In the genomic region with DNA sequence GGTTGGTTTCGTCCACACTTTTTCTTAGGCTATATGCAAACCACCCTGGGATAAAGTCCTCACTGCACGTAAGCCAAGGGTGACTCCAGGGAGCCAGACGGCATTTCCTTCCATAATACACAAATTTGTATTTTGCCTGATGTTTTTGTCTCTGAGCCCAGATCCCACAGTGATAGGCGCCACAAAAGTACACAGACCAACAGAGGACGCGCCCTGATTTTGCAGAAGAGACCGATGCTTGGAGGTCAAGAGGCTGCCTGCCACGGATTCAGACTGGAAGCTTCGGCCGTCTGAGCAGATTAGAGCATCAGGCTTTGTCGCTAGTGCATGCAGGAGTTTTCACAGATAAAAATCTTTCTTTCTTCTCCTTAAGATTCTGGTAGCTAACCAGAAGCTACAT, we compare ENCODE assay signal across 26 cellular contexts. TPM values are rescaled to one million over a fixed set of nuclear protein-coding genes. Genes with fewer than 3 reads are reported as not detected.
A peak's percentile ranks its signal among the peaks of the same experiment; 100 is the strongest.
DNase-seq lines count a peak whose midpoint lies in the region; ATAC-seq, FAIRE-seq and TF ChIP-seq lines count a peak whose summit lies in the region.
"Had no signal": no experiment of that assay in that cellular context is flagged by ENCODE, and none has a peak within 500 bp of the region (broad histone marks: within the 10 kb centered on the region; RNA-seq: fewer than 3 reads in every experiment).

No MANE protein-coding gene starts in this region.

- peaks cover 18% of the 10 kb centered on the region for H3K27me3 Mint-ChIP-seq in activated T-helper 1 cell treated with anti-CD3 and anti-CD28 coated beads, Interleukin-12 subunit alpha, Interleukin-12 subunit beta, Interleukin-2, Interleukin-4 antibody, amounts not matched to agents 30 ng/mL and 10 ng/mL and 1 ng/mL, durations not matched to agents 14 hours and 24 hours and 36 hours (ENCODE audit: insufficient read depth)

- in situ Hi-C loops in GM23248 (cut with MboI) = no loop called here

- H3K27me3 ChIP-seq in GM23248 (replicated peaks; ENCODE audit: insufficient read depth) = no peaks in the 10 kb centered on the region
- no peaks in the 10 kb centered on the region for H3K27me3 ChIP-seq in SJSA1 (replicated peaks)
- H3K27me3 ChIP-seq in pancreas = no peaks in the 10 kb centered on the region

- no peak overlapping the region for H3K4me3 Mint-ChIP-seq in activated T-helper 1 cell treated with anti-CD3 and anti-CD28 coated beads, Interleukin-12 subunit alpha, Interleukin-12 subunit beta, Interleukin-2, Interleukin-4 antibody, amounts not matched to agents 30 ng/mL and 10 ng/mL and 1 ng/mL, durations not matched to agents 14 hours and 24 hours and 36 hours
- H3K4me3 Mint-ChIP-seq: central memory CD8-positive, alpha-beta T cell; immature natural killer cell; neural crest cell had no signal

- peaks cover 22% of the 10 kb centered on the region for H3F3A ChIP-seq in GM23248 (ENCODE audit: insufficient read depth)

- no peak overlapping the region for H3K27ac Mint-ChIP-seq in activated T-helper 1 cell treated with anti-CD3 and anti-CD28 coated beads, Interleukin-12 subunit alpha, Interleukin-12 subunit beta, Interleukin-2, Interleukin-4 antibody, amounts not matched to agents 30 ng/mL and 10 ng/mL and 1 ng/mL, durations not matched to agents 14 hours and 24 hours and 36 hours
- H3K27ac Mint-ChIP-seq: immature natural killer cell had no signal

- peaks cover 10% of the 10 kb centered on the region for H3K9me3 Mint-ChIP-seq in activated T-helper 1 cell treated with anti-CD3 and anti-CD28 coated beads, Interleukin-12 subunit alpha, Interleukin-12 subunit beta, Interleukin-2, Interleukin-4 antibody, amounts not matched to agents 30 ng/mL and 10 ng/mL and 1 ng/mL, durations not matched to agents 14 hours and 24 hours and 36 hours

- no peak overlapping the region for H2AFZ ChIP-seq in GM23248

- H3K9me2 ChIP-seq in GM23248 (ENCODE audit: insufficient read depth) = no peaks in the 10 kb centered on the region

- H3K27ac ChIP-seq in GM23248 (no peak overlapping the region), SJSA1 (peak overlapping the region; percentile 40), pancreas (peak overlapping the region in 3 of 4 donors; percentile 29 to 56 (median 45))
- H3K27ac ChIP-seq: C4-2B, prostate gland, spleen had no signal

- H4K20me1 ChIP-seq in GM23248 (ENCODE audit: insufficient read depth) = no peaks in the 10 kb centered on the region

- H3K9me3 ChIP-seq in GM23248 (ENCODE audit: low read depth) = no peaks in the 10 kb centered on the region
- H3K9me3 ChIP-seq in SJSA1 (replicated peaks) = no peaks in the 10 kb centered on the region
- no peaks in the 10 kb centered on the region for H3K9me3 ChIP-seq in pancreas
- H3K9me3 ChIP-seq: prostate gland had no signal

- no peak overlapping the region for H3K4me2 ChIP-seq in GM23248 (ENCODE audit: unreplicated experiment)

- intact Hi-C loops in pancreas (cut with DNase I) = loop anchor here in 1 of 3 donors (5.0 kb wide), 1 partner anchor 422 kb away; no protein-coding TSS in a partner anchor
- intact Hi-C loops in activated T-helper 1 cell treated with anti-CD3 and anti-CD28 coated beads, Interleukin-12 subunit alpha, Interleukin-12 subunit beta, Interleukin-2, Interleukin-4 antibody, amounts not matched to agents 30 ng/mL and 10 ng/mL and 1 ng/mL, durations not matched to agents 14 hours and 24 hours and 36 hours (cut with micrococcal nuclease) = no loop called here
- intact Hi-C loops in sciatic nerve (cut with DNase I) = no loop called here

- peak overlapping the region; percentile 45; the same call in 1 of the 2 replicates for H3K9ac ChIP-seq in GM23248

- H3K4me1 Mint-ChIP-seq in activated T-helper 1 cell treated with anti-CD3 and anti-CD28 coated beads, Interleukin-12 subunit alpha, Interleukin-12 subunit beta, Interleukin-2, Interleukin-4 antibody, amounts not matched to agents 30 ng/mL and 10 ng/mL and 1 ng/mL, durations not matched to agents 14 hours and 24 hours and 36 hours (ENCODE audit: low read depth) = no peaks in the 10 kb centered on the region
- H3K4me1 Mint-ChIP-seq: central memory CD8-positive, alpha-beta T cell; immature natural killer cell had no signal

- no peak for TF ChIP-seq CTCF in pancreas (IDR thresholded peaks at IDR 0.05)

- no peaks in the 10 kb centered on the region for H3K79me2 ChIP-seq in GM23248 (ENCODE audit: insufficient read depth)

- no peak for DNase-seq in GM23248
- DNase-seq in SJSA1 (ENCODE audit: low read depth in 1 of 2, low spot score in 2 of 2) = no peak
- DNase-seq in islet precursor cell = peak; percentile 69
- peak in 1 of 6 donors; percentile 19 for DNase-seq in pancreas
- DNase-seq in iPS-NIHi7 (ENCODE audit: extremely low spot score) = no peak
- DNase-seq in activated T-helper 1 cell treated with anti-CD3 and anti-CD28 coated beads, Interleukin-12 subunit alpha, Interleukin-12 subunit beta, Interleukin-2, Interleukin-4 antibody, amounts not matched to agents 30 ng/mL and 10 ng/mL and 1 ng/mL, durations not matched to agents 14 hours and 24 hours and 36 hours (ENCODE audit: low spot score) = no peak
- no peak for DNase-seq in sciatic nerve (ENCODE audit: low spot score)
- DNase-seq: DMS153; effector CD4-positive, alpha-beta T cell; esophagus squamous epithelium; immature natural killer cell; Kasumi-1; midbrain; NCI-H1092 treated with DMSO at 0.1 percent for 48 hours; NCI-H2081; NCI-H526; SHP77 treated with DMSO at 0.1 percent for 48 hours; spleen; stimulated activated CD4-positive, alpha-beta T cell treated with anti-CD3 and anti-CD28 coated beads, Interleukin-4, amount 100 ng/mL, for 4 hours had no signal

- no peaks in the 10 kb centered on the region for H3K36me3 ChIP-seq in GM23248 (ENCODE audit: low read depth)
- H3K36me3 ChIP-seq in SJSA1 = peaks cover 1% of the 10 kb centered on the region
- no peaks in the 10 kb centered on the region for H3K36me3 ChIP-seq in pancreas
- H3K36me3 ChIP-seq: esophagus squamous epithelium, prostate gland, spleen had no signal

- H3K36me3 Mint-ChIP-seq in activated T-helper 1 cell treated with anti-CD3 and anti-CD28 coated beads, Interleukin-12 subunit alpha, Interleukin-12 subunit beta, Interleukin-2, Interleukin-4 antibody, amounts not matched to agents 30 ng/mL and 10 ng/mL and 1 ng/mL, durations not matched to agents 14 hours and 24 hours and 36 hours (ENCODE audit: low read depth) = no peaks in the 10 kb centered on the region

- WGBS in GM23248 (ENCODE audit: low coverage in 1 of 2, low lambda C conversion rate in 2 of 2, missing lambda C conversion rate in 2 of 2), 2 experiments = 97 to 98% methylated on average over 11 of the region's 11 CpGs
- WGBS in pancreas, 2 donors = 31 to 52% methylated on average over 11 of the region's 11 CpGs

- no peak overlapping the region for H3K4me3 ChIP-seq in GM23248
- no peak overlapping the region for H3K4me3 ChIP-seq in SJSA1
- H3K4me3 ChIP-seq in pancreas = no peak overlapping the region
- H3K4me3 ChIP-seq: esophagus squamous epithelium, prostate gland, spleen had no signal

- ATAC-seq in pancreas = no peak
- no peak for ATAC-seq in HG03280 (IDR thresholded peaks at IDR 0.05; ENCODE audit: unreplicated experiment)
- no peak for ATAC-seq in sciatic nerve

- H3K4me1 ChIP-seq in GM23248 (ENCODE audit: insufficient read depth) (peaks cover 22% of the 10 kb centered on the region), SJSA1 (replicated peaks) (peaks cover 32% of the 10 kb centered on the region), pancreas (peaks cover 5 to 16% (median 7%) of the 10 kb centered on the region in 3 donors)
- H3K4me1 ChIP-seq: spleen had no signal

- FAIRE-seq in pancreas (lab: Jason Lieb, UNC) = no peak
- FAIRE-seq: GM12891 had no signal

RNA-seq across cellular contexts. Expression of gene FOXQ1, which starts 22.8 kb away (rescaled TPM):
- under 0.01 TPM in 1 of 2 replicates, not detected in the other for total RNA-seq in GM23248 (2014; rRNA removed; shearing (Covaris generic))
- not detected in 2 replicates for polyA plus RNA-seq in GM23248 (2016; fragmentation: Nextera tagmentation; extraction: Ambion mirVana)
- 0.66 and 2.0 TPM in 2 replicates for total RNA-seq in SJSA1 (2014; rRNA removed; shearing (Covaris generic))
- total RNA-seq in pancreas = 10 to 100 TPM in 1 of 6 donors, 1 to 10 TPM in 5; 1.4 to 14.8 (median 3.9) TPM
- polyA plus RNA-seq in pancreas = 1 to 10 TPM; 1.5 to 2.6 TPM
- not detected in 2 replicates for total RNA-seq in activated T-helper 1 cell treated with anti-CD3 and anti-CD28 coated beads, Interleukin-12 subunit alpha, Interleukin-12 subunit beta, Interleukin-2, Interleukin-4 antibody, amounts not matched to agents 30 ng/mL and 10 ng/mL and 1 ng/mL, durations not matched to agents 14 hours and 24 hours and 36 hours
- 1.7 TPM for total RNA-seq in sciatic nerve
- total RNA-seq: neural crest cell; T-helper 1 cell treated with Interleukin-12 subunit alpha and Interleukin-12 subunit beta and Interleukin-4 antibody, amounts not matched to agents 30 ng/mL and 1 ng/mL, for 36 hours had no signal
- polyA plus RNA-seq: immature natural killer cell had no signal

RNA-seq across cellular contexts. Expression of gene FOXF2, which starts 54.7 kb away (rescaled TPM):
- total RNA-seq in GM23248 (2014; rRNA removed; shearing (Covaris generic)) = 5.1 and 8.3 TPM in 2 replicates
- polyA plus RNA-seq in GM23248 (2016; fragmentation: Nextera tagmentation; extraction: Ambion mirVana) = 2.5 and 2.7 TPM in 2 replicates
- 48.2 and 51.6 TPM in 2 replicates for total RNA-seq in SJSA1 (2014; rRNA removed; shearing (Covaris generic))
- under 1 TPM; 0.12 to 0.90 (median 0.35) TPM for total RNA-seq in pancreas
- under 1 TPM; 0.23 to 0.82 TPM for polyA plus RNA-seq in pancreas
- total RNA-seq in activated T-helper 1 cell treated with anti-CD3 and anti-CD28 coated beads, Interleukin-12 subunit alpha, Interleukin-12 subunit beta, Interleukin-2, Interleukin-4 antibody, amounts not matched to agents 30 ng/mL and 10 ng/mL and 1 ng/mL, durations not matched to agents 14 hours and 24 hours and 36 hours = not detected in 2 replicates
- 0.58 TPM for total RNA-seq in sciatic nerve
- total RNA-seq: neural crest cell; spleen; T-helper 1 cell treated with Interleukin-12 subunit alpha and Interleukin-12 subunit beta and Interleukin-4 antibody, amounts not matched to agents 30 ng/mL and 1 ng/mL, for 36 hours had no signal
- polyA plus RNA-seq: immature natural killer cell, spleen had no signal
